11 cellular contexts compared by ENCODE assay signal in genomic region chr6:140041571-140042332, GRCh38.
"Had no signal": no experiment of that assay in that cellular context is flagged by ENCODE, and none has a peak within 500 bp of the region (broad histone marks: within the 10 kb centered on the region; RNA-seq: fewer than 3 reads in every experiment).

No MANE protein-coding gene starts in this region.

- H3K36me3 Mint-ChIP-seq: mesothelial cell of epicardium had no signal

- H3K4me3 ChIP-seq: adrenal gland, stomach, thoracic aorta had no signal

- H3K27ac Mint-ChIP-seq: mesothelial cell of epicardium; T-helper 2 cell treated with Interferon-gamma antibody and Interleukin-4, amounts not matched to agents 5 μg/mL and 100 μg/mL, for 36 hours had no signal

- H3K4me3 Mint-ChIP-seq: mesothelial cell of epicardium; T-helper 2 cell treated with Interferon-gamma antibody and Interleukin-4, amounts not matched to agents 5 μg/mL and 100 μg/mL, for 36 hours had no signal

- ATAC-seq: activated CD4-positive, CD25-positive, alpha-beta regulatory T cell treated with anti-CD3 and anti-CD28 coated beads, Interleukin-2, amount 50 U/mL, for 24 hours; right cardiac atrium had no signal

- H3K27ac ChIP-seq: adrenal gland, stomach, thoracic aorta had no signal

- H3K4me1 ChIP-seq: stomach had no signal

- H3K27me3 ChIP-seq: adrenal gland, stomach had no signal

- H3K36me3 ChIP-seq: adrenal gland, stomach, thoracic aorta had no signal

- H3K9me3 Mint-ChIP-seq: T-helper 2 cell treated with Interferon-gamma antibody and Interleukin-4, amounts not matched to agents 5 μg/mL and 100 μg/mL, for 36 hours had no signal

- H3K9me3 ChIP-seq: adrenal gland, thoracic aorta had no signal

- DNase-seq: activated naive CD4-positive, alpha-beta T cell treated with anti-CD3 and anti-CD28 coated beads, Interleukin-2, amount 50 U/mL, for 16 hours; adrenal gland; hypothalamus; posterior cingulate gyrus; right cardiac atrium; small intestine; stomach had no signal
